ENCODE assay signal across 11 cellular contexts in the genomic region with DNA sequence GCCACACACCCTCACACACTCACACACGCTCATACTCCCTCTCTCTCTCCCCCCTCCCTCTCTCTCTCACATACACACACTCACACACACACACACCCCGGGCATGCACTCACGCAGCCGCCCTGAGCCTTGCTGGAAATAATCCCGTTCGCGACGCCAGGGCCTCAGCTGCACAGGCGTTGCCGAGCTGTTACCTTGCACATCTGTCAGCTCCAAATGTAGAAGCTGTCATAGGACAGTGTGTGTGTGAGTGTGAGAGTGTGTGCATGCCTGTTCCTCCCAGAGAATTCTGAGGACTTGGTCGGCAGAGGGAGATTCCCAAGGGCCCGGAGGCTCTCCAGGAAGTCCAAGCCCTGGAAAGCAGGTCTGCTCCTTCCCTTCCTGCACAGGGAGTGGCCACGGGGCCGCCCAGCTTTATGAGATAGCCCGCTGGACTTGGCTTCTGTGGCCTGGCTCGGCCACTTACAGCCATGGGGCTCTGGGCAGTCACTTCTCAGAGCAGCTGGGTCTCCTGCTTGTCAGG. TPM values are rescaled to one million over a fixed set of nuclear protein-coding genes. Genes with fewer than 3 reads are reported as not detected.
DNase-seq lines count a peak whose midpoint lies in the region; ATAC-seq and TF ChIP-seq lines count a peak whose summit lies in the region.
"Had no signal": no experiment of that assay in that cellular context is flagged by ENCODE, and none has a peak within 500 bp of the region (broad histone marks: within the 10 kb centered on the region; RNA-seq: fewer than 3 reads in every experiment).

No MANE protein-coding gene starts in this region.

- WGBS in esophagus muscularis mucosa: 0% methylated on average over 10 of the region's 16 CpGs

- peaks cover 9 to 19% (median 15%) of the 10 kb centered on the region in 4 donors for H3K36me3 ChIP-seq in esophagus muscularis mucosa

- peaks cover 84% of the 10 kb centered on the region for H3K27me3 Mint-ChIP-seq in stimulated activated naive CD8-positive, alpha-beta T cell treated with anti-CD3 and anti-CD28 coated beads, Interleukin-15, amount 100 ng/mL, for 72 hours
- H3K27me3 Mint-ChIP-seq in T-cell: peaks cover 51 to 61% of the 10 kb centered on the region in 2 donors
- H3K27me3 Mint-ChIP-seq in activated T-helper 1 cell treated with anti-CD3 and anti-CD28 coated beads, Interleukin-12 subunit alpha, Interleukin-12 subunit beta, Interleukin-2, Interleukin-4 antibody, amounts not matched to agents 30 ng/mL and 10 ng/mL and 1 ng/mL, durations not matched to agents 14 hours and 24 hours and 36 hours (ENCODE audit: insufficient read depth): peaks cover 23% of the 10 kb centered on the region

- peaks cover 8% of the 10 kb centered on the region for H3K4me1 Mint-ChIP-seq in stimulated activated naive CD8-positive, alpha-beta T cell treated with anti-CD3 and anti-CD28 coated beads, Interleukin-15, amount 100 ng/mL, for 72 hours
- H3K4me1 Mint-ChIP-seq in T-cell: peaks cover 2 to 8% (median 3%) of the 10 kb centered on the region in 3 donors
- H3K4me1 Mint-ChIP-seq in activated T-helper 1 cell treated with anti-CD3 and anti-CD28 coated beads, Interleukin-12 subunit alpha, Interleukin-12 subunit beta, Interleukin-2, Interleukin-4 antibody, amounts not matched to agents 30 ng/mL and 10 ng/mL and 1 ng/mL, durations not matched to agents 14 hours and 24 hours and 36 hours (ENCODE audit: low read depth): no peaks in the 10 kb centered on the region

- H3K27ac Mint-ChIP-seq in stimulated activated naive CD8-positive, alpha-beta T cell treated with anti-CD3 and anti-CD28 coated beads, Interleukin-15, amount 100 ng/mL, for 72 hours: peak overlapping the region in 1 of 2 donors; percentile 59
- H3K27ac Mint-ChIP-seq in T-cell: no peak overlapping the region
- H3K27ac Mint-ChIP-seq in activated T-helper 1 cell treated with anti-CD3 and anti-CD28 coated beads, Interleukin-12 subunit alpha, Interleukin-12 subunit beta, Interleukin-2, Interleukin-4 antibody, amounts not matched to agents 30 ng/mL and 10 ng/mL and 1 ng/mL, durations not matched to agents 14 hours and 24 hours and 36 hours: no peak overlapping the region
- H3K27ac Mint-ChIP-seq: nephron had no signal

- peak overlapping the region in 3 of 4 donors; percentile 9 to 28 (median 22) for H3K4me3 ChIP-seq in esophagus muscularis mucosa

- CTCF ChIA-PET in T-cell (lab: Charles Lee): no interaction called here

- H3K4me3 Mint-ChIP-seq in stimulated activated naive CD8-positive, alpha-beta T cell treated with anti-CD3 and anti-CD28 coated beads, Interleukin-15, amount 100 ng/mL, for 72 hours: no peak overlapping the region
- no peak overlapping the region for H3K4me3 Mint-ChIP-seq in T-cell
- H3K4me3 Mint-ChIP-seq in activated T-helper 1 cell treated with anti-CD3 and anti-CD28 coated beads, Interleukin-12 subunit alpha, Interleukin-12 subunit beta, Interleukin-2, Interleukin-4 antibody, amounts not matched to agents 30 ng/mL and 10 ng/mL and 1 ng/mL, durations not matched to agents 14 hours and 24 hours and 36 hours: no peak overlapping the region

- TF ChIP-seq POLR2A in esophagus muscularis mucosa (IDR thresholded peaks at IDR 0.05; ENCODE audit: low read depth): no peak

- peaks cover 0 to 56% (median 0%) of the 10 kb centered on the region in 4 donors for H3K27me3 ChIP-seq in esophagus muscularis mucosa

- POLR2A ChIA-PET in T-cell (lab: Charles Lee): no interaction called here

- no peaks in the 10 kb centered on the region for H3K36me3 Mint-ChIP-seq in T-cell
- no peaks in the 10 kb centered on the region for H3K36me3 Mint-ChIP-seq in activated T-helper 1 cell treated with anti-CD3 and anti-CD28 coated beads, Interleukin-12 subunit alpha, Interleukin-12 subunit beta, Interleukin-2, Interleukin-4 antibody, amounts not matched to agents 30 ng/mL and 10 ng/mL and 1 ng/mL, durations not matched to agents 14 hours and 24 hours and 36 hours (ENCODE audit: low read depth)

- TF ChIP-seq CTCF in esophagus muscularis mucosa (IDR thresholded peaks at IDR 0.05): no peak

- no peak overlapping the region for H3K27ac ChIP-seq in esophagus muscularis mucosa (replicated peaks in 1 of 4)

- H3K4me1 ChIP-seq in esophagus muscularis mucosa: peaks cover 9 to 15% (median 12%) of the 10 kb centered on the region in 4 donors

- no peaks in the 10 kb centered on the region for H3K9me3 Mint-ChIP-seq in stimulated activated naive CD8-positive, alpha-beta T cell treated with anti-CD3 and anti-CD28 coated beads, Interleukin-15, amount 100 ng/mL, for 72 hours
- no peaks in the 10 kb centered on the region for H3K9me3 Mint-ChIP-seq in T-cell
- H3K9me3 Mint-ChIP-seq in activated T-helper 1 cell treated with anti-CD3 and anti-CD28 coated beads, Interleukin-12 subunit alpha, Interleukin-12 subunit beta, Interleukin-2, Interleukin-4 antibody, amounts not matched to agents 30 ng/mL and 10 ng/mL and 1 ng/mL, durations not matched to agents 14 hours and 24 hours and 36 hours: no peaks in the 10 kb centered on the region
- H3K9me3 Mint-ChIP-seq: nephron had no signal

- H3K9me3 ChIP-seq in esophagus muscularis mucosa: no peaks in the 10 kb centered on the region

- no peak for DNase-seq in stimulated activated naive CD8-positive, alpha-beta T cell treated with anti-CD3 and anti-CD28 coated beads, Interleukin-15, amount 100 ng/mL, for 72 hours
- no peak for DNase-seq in stimulated activated naive CD8-positive, alpha-beta T cell treated with anti-CD3 and anti-CD28 coated beads, Interleukin-15, Interleukin-2, amounts not matched to agents 100 U/mL and 50 U/mL, for 24 hours
- DNase-seq in esophagus muscularis mucosa (ENCODE audit: extremely low spot score) (no peak), mesenteric fat pad (ENCODE audit: low spot score) (peak; percentile 89), T-cell (no peak), NCI-H128 (lab: John Stamatoyannopoulos, UW; ENCODE audit: unreplicated experiment) (no peak)
- no peak for DNase-seq in activated T-helper 1 cell treated with anti-CD3 and anti-CD28 coated beads, Interleukin-12 subunit alpha, Interleukin-12 subunit beta, Interleukin-2, Interleukin-4 antibody, amounts not matched to agents 30 ng/mL and 10 ng/mL and 1 ng/mL, durations not matched to agents 14 hours and 24 hours and 36 hours (ENCODE audit: low spot score)
- DNase-seq in stimulated activated CD4-positive, alpha-beta T cell treated with anti-CD3 and anti-CD28 coated beads, Interleukin-2, amount 100 ng/mL, for 48 hours: no peak
- DNase-seq: activated naive CD4-positive, alpha-beta T cell treated with Interleukin-2 at 50 U/mL for 16 hours; NCI-H510A treated with DMSO at 0.1 percent for 48 hours had no signal

- intact Hi-C loops in esophagus muscularis mucosa (cut with DNase I): loop anchor here (5.0 to 10.0 kb wide), 2 partner anchors 179 to 281 kb away; partner anchors contain the start of gene SFXN5
- intact Hi-C loops in activated T-helper 1 cell treated with anti-CD3 and anti-CD28 coated beads, Interleukin-12 subunit alpha, Interleukin-12 subunit beta, Interleukin-2, Interleukin-4 antibody, amounts not matched to agents 30 ng/mL and 10 ng/mL and 1 ng/mL, durations not matched to agents 14 hours and 24 hours and 36 hours (cut with micrococcal nuclease): no loop called here

- ATAC-seq in stimulated activated naive CD8-positive, alpha-beta T cell treated with anti-CD3 and anti-CD28 coated beads, Interleukin-15, amount 100 ng/mL, for 72 hours: peak; percentile 5
- no peak for ATAC-seq in stimulated activated naive CD8-positive, alpha-beta T cell treated with anti-CD3 and anti-CD28 coated beads, Interleukin-15, Interleukin-2, amounts not matched to agents 100 U/mL and 50 U/mL, for 24 hours
- ATAC-seq in T-cell (replicated peaks in 1 of 4): no peak

- TF ChIP-seq EP300 in esophagus muscularis mucosa (IDR thresholded peaks at IDR 0.05): no peak

RNA-seq across cellular contexts. Expression of gene SPR, which starts 8.6 kb away (rescaled TPM):
- 10 to 100 TPM; 30.3 to 57.0 (median 50.3) TPM for total RNA-seq in esophagus muscularis mucosa
- 38.6 TPM for total RNA-seq in mesenteric fat pad
- total RNA-seq in T-cell: under 1 TPM in 3 of 5 donors, not detected in 2; 0.35 to 0.58 (median 0.39) TPM
- total RNA-seq in activated T-helper 1 cell treated with anti-CD3 and anti-CD28 coated beads, Interleukin-12 subunit alpha, Interleukin-12 subunit beta, Interleukin-2, Interleukin-4 antibody, amounts not matched to agents 30 ng/mL and 10 ng/mL and 1 ng/mL, durations not matched to agents 14 hours and 24 hours and 36 hours: 10.9 and 11.2 TPM in 2 replicates

RNA-seq across cellular contexts. Expression of gene EMX1, which starts 21.5 kb away (rescaled TPM):
- not detected for total RNA-seq in esophagus muscularis mucosa
- total RNA-seq in mesenteric fat pad: not detected
- not detected for total RNA-seq in T-cell
- total RNA-seq in activated T-helper 1 cell treated with anti-CD3 and anti-CD28 coated beads, Interleukin-12 subunit alpha, Interleukin-12 subunit beta, Interleukin-2, Interleukin-4 antibody, amounts not matched to agents 30 ng/mL and 10 ng/mL and 1 ng/mL, durations not matched to agents 14 hours and 24 hours and 36 hours: not detected in 2 replicates
